Comparison of ENCODE assay signal across 8 cellular contexts in the genomic region with DNA sequence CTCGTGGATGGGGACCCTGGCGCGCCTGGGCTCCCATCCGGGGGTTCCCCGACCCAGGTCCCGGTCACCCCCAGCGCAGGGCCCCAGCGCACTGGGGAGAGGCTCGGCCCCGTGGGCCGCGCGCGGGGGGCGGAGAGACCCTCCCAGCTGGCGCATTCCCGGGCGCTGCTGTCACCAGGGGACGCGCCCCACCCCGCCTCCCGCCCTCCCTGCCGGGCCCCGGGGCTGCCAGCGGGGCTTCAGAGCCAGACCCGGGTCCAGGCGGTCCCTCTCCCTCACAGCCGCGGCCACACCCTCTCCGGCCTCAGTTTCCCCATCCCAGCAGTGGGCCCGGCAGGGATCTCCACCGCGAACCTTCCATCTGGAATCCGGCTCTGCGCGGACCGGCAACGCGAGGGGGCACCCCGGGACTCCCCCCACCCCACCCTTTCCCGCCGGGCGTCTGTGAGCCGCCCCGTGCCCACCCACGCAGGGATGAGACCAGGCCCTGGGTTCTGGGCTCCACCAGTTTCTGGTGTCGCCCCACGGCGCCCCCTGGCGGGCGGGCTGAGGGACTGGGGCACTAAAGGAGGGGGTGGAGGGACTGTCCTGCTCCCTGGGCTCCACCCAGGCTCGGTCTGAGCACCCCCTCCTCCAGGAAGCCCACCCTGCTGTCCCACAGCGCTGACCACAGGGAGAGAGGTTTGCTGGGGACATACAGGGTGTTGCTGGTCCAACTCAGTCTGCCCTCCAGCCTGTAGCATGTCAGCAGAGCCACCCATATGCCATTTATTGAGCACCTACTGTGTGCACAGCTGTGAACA. TPM values are rescaled to one million over a fixed set of nuclear protein-coding genes. Genes with fewer than 3 reads are reported as not detected.
DNase-seq lines count a peak whose midpoint lies in the region; ATAC-seq and TF ChIP-seq lines count a peak whose summit lies in the region.

No MANE protein-coding gene starts in this region.

- H3K36me3 Mint-ChIP-seq in type B pancreatic cell, result no peaks in the 10 kb centered on the region

- no peak overlapping the region for H3K4me3 ChIP-seq in neutrophil (ENCODE audit: low read depth in 1 of 2, low read length in 1 of 2)

- peaks cover 94% of the 10 kb centered on the region for H3K27me3 ChIP-seq in neutrophil

- no peaks in the 10 kb centered on the region for H3K9me3 ChIP-seq in neutrophil

- peak; percentile 44 for TF ChIP-seq CTCF in neutrophil (IDR thresholded peaks at IDR 0.05)
- TF ChIP-seq CTCF in type B pancreatic cell (conservative IDR thresholded peaks at IDR 0.05), result peak; percentile 72

- H3K27ac ChIP-seq in neutrophil, result no peak overlapping the region

- no peaks in the 10 kb centered on the region for H3K36me3 ChIP-seq in neutrophil

- peak overlapping the region; percentile 31 for H3K4me3 Mint-ChIP-seq in type B pancreatic cell

- H3K4me1 ChIP-seq in neutrophil (ENCODE audit: control insufficient read depth in 1 of 2, insufficient read depth in 1 of 2, low read depth in 1 of 2, low read length in 1 of 2), result peaks cover 2 to 7% of the 10 kb centered on the region in 2 experiments

- H3K9me3 Mint-ChIP-seq in type B pancreatic cell, result peaks cover 4% of the 10 kb centered on the region

- H3K27me3 Mint-ChIP-seq in type B pancreatic cell, result peaks cover 57% of the 10 kb centered on the region

- no peak overlapping the region for H3K27ac Mint-ChIP-seq in type B pancreatic cell

- no peak for ATAC-seq in GM18873 (IDR thresholded peaks at IDR 0.05; ENCODE audit: low FRiP score, unreplicated experiment)

- TF ChIP-seq POLR2A in erythroblast (IDR thresholded peaks at IDR 0.05; ENCODE audit: low read length), result no peak

- DNase-seq in DMS53 treated with DMSO at 0.1 percent for 48 hours (lab: John Stamatoyannopoulos, UW; ENCODE audit: unreplicated experiment), result peak; percentile 6
- DNase-seq in NAMALWA (ENCODE audit: low spot score), result peak; percentile 69
- DNase-seq in activated CD8-positive, alpha-beta memory T cell treated with anti-CD3 and anti-CD28 coated beads for 4 hours (ENCODE audit: low read depth in 2 of 2), result peak; percentile 42 to 43
- DNase-seq in erythroblast (lab: John Stamatoyannopoulos, UW), result peak; percentile 78 to 87
- no peak for DNase-seq in type B pancreatic cell (ENCODE audit: extremely low spot score, unreplicated experiment)
- DNase-seq in NCI-H1930 (lab: John Stamatoyannopoulos, UW), result no peak

- H3K4me1 Mint-ChIP-seq in type B pancreatic cell (ENCODE audit: unreplicated experiment), result peaks cover 5% of the 10 kb centered on the region

RNA-seq across cellular contexts. Expression of gene ADAMTSL5, which starts 0.9 kb away (rescaled TPM):
- 3.4 and 10.6 TPM in 2 replicates for total RNA-seq in type B pancreatic cell (ENCODE audit: low replicate concordance)

RNA-seq across cellular contexts. Expression of gene PLK5, which starts 10.2 kb away (rescaled TPM):
- total RNA-seq in type B pancreatic cell (ENCODE audit: low replicate concordance), result 0.24 TPM in 1 of 2 replicates, not detected in the other

RNA-seq across cellular contexts. Expression of gene REEP6, which starts 22.7 kb away (rescaled TPM):
- total RNA-seq in type B pancreatic cell (ENCODE audit: low replicate concordance), result 17.3 and 34.5 TPM in 2 replicates

RNA-seq across cellular contexts. Expression of gene PCSK4, which starts 23.5 kb away (rescaled TPM):
- 9.6 and 12.4 TPM in 2 replicates for total RNA-seq in type B pancreatic cell (ENCODE audit: low replicate concordance)

RNA-seq across cellular contexts. Expression of gene C19orf25, which starts 34.7 kb away (rescaled TPM):
- 36.6 and 37.5 TPM in 2 replicates for total RNA-seq in type B pancreatic cell (ENCODE audit: low replicate concordance)

Comparison
In these comparisons a context has a peak if more than half of its experiments do, and no peak if none do; other contexts are left out.
1. DNase-seq: peak in DMS53 treated with DMSO at 0.1 percent for 48 hours (single experiment), NAMALWA (single experiment), activated CD8-positive, alpha-beta memory T cell treated with anti-CD3 and anti-CD28 coated beads for 4 hours (2 of 2) and erythroblast (2 of 2); none in type B pancreatic cell (single experiment) and NCI-H1930 (0 of 2).